ENCODE assay signal across 28 cellular contexts in the genomic region with DNA sequence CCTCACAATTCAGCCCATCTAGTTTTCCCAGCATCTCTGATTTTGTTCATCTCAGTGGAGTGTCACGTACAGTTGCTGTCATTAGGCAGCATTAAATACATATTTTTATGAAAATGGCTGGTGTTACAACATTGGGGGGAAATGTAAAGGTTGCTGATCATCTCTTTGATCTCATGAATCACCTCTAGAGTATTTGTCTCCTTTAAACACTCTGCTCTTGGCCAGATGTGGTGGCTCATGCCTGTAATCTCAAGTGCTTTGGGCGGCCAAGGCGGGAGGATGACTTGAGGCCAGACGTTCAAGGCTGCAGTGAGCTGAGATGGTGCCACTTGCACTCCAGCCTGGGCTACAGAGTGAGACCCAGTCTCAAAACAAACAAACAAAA.
DNase-seq lines count a peak whose midpoint lies in the region; ATAC-seq and TF ChIP-seq lines count a peak whose summit lies in the region.
"Had no signal": no experiment of that assay in that cellular context is flagged by ENCODE, and none has a peak within 500 bp of the region (broad histone marks: within the 10 kb centered on the region; RNA-seq: fewer than 3 reads in every experiment).

No MANE protein-coding gene starts in this region.

- 100% methylated on average over 1 of the region's 4 CpGs; no CpG with 5 or more reads in 1 of the 2 experiments for WGBS in IMR-90 (ENCODE audit: extremely low coverage in 2 of 2, insufficient read length in 1 of 2), 2 experiments
- WGBS in trophoblast cell (ENCODE audit: extremely low coverage, insufficient coverage, insufficient read length) = no CpG with 5 or more reads among the region's 4 CpGs

- H3K9me3 ChIP-seq in IMR-90 (ENCODE audit: control insufficient read depth, insufficient read depth, low read length) = no peaks in the 10 kb centered on the region
- H3K9me3 ChIP-seq in trophoblast cell (ENCODE audit: insufficient read depth, low read depth, low read length) = no peaks in the 10 kb centered on the region
- H3K9me3 ChIP-seq: HAP-1, mucosa of descending colon, pancreas, thoracic aorta had no signal

- no peaks in the 10 kb centered on the region for H3K9me1 ChIP-seq in IMR-90 (ENCODE audit: insufficient read depth, low read length)

- peak overlapping the region; percentile 78 for H2AK9ac ChIP-seq in IMR-90 (replicated peaks; ENCODE audit: low read depth, low read length, poor library complexity)

- no peaks in the 10 kb centered on the region for H4K20me1 ChIP-seq in IMR-90 (ENCODE audit: insufficient read depth, low read length)

- BruUV-seq in IMR-90 (replicated peaks; lab: Mats Ljungman, UMichigan) = no TSS peak

- no peaks in the 10 kb centered on the region for H3K4me1 ChIP-seq in IMR-90 (ENCODE audit: control insufficient read depth, insufficient read depth, low read length)
- peaks cover 0 to 8% of the 10 kb centered on the region in 2 experiments for H3K4me1 ChIP-seq in trophoblast cell (ENCODE audit: control insufficient read depth in 1 of 2, insufficient read depth in 2 of 2, low read length in 2 of 2)
- H3K4me1 ChIP-seq: pancreas had no signal

- no peak overlapping the region for H3K9ac ChIP-seq in IMR-90 (ENCODE audit: low read depth, low read length)
- no peak overlapping the region for H3K9ac ChIP-seq in trophoblast cell (ENCODE audit: low read length)
- H3K9ac ChIP-seq: KMS-11 had no signal

- no peak overlapping the region for H2BK20ac ChIP-seq in IMR-90 (ENCODE audit: low read depth, low read length)

- in situ Hi-C loops in IMR-90 (cut with MboI; ENCODE audit: low sequenced_read_pairs) = no loop called here

- H3K18ac ChIP-seq in IMR-90 (ENCODE audit: low read depth, low read length) (no peak overlapping the region), trophoblast cell (ENCODE audit: low read length) (no peak overlapping the region)

- H3K9me3 Mint-ChIP-seq in activated naive CD4-positive, alpha-beta T cell treated with anti-CD3 and anti-CD28 coated beads for 36 hours = no peaks in the 10 kb centered on the region
- peaks cover 0 to 6% of the 10 kb centered on the region in 2 donors for H3K9me3 Mint-ChIP-seq in activated naive CD4-positive, alpha-beta T cell treated with anti-CD3 and anti-CD28 coated beads, Interleukin-2, amount 50 U/mL, for 72 hours
- no peaks in the 10 kb centered on the region for H3K9me3 Mint-ChIP-seq in activated naive CD8-positive, alpha-beta T cell treated with anti-CD3 and anti-CD28 coated beads, Interleukin-2, amount 50 U/mL, for 24 hours
- H3K9me3 Mint-ChIP-seq: activated B cell treated with CpG ODN at 0.5 μM for 24 hours had no signal

- H2BK15ac ChIP-seq in IMR-90 (ENCODE audit: low read depth, low read length) = no peak overlapping the region

- no peak overlapping the region; the same call in 1 of the 2 replicates for H2AK5ac ChIP-seq in IMR-90 (ENCODE audit: low read depth, low read length)
- no peak overlapping the region for H2AK5ac ChIP-seq in trophoblast cell (ENCODE audit: low read length)

- H3K23ac ChIP-seq in IMR-90 (ENCODE audit: low read depth, low read length) (no peak overlapping the region), trophoblast cell (ENCODE audit: low read length) (peak overlapping the region; percentile 15)

- peaks cover 80% of the 10 kb centered on the region for H3K4me1 Mint-ChIP-seq in activated naive CD4-positive, alpha-beta T cell treated with anti-CD3 and anti-CD28 coated beads for 36 hours (ENCODE audit: low read depth)
- peaks cover 83% of the 10 kb centered on the region for H3K4me1 Mint-ChIP-seq in activated naive CD8-positive, alpha-beta T cell treated with anti-CD3 and anti-CD28 coated beads, Interleukin-2, amount 50 U/mL, for 24 hours

- H3K36me3 ChIP-seq in IMR-90 (ENCODE audit: control insufficient read depth, insufficient read depth, low read length) (no peaks in the 10 kb centered on the region), trophoblast cell (ENCODE audit: control insufficient read depth in 1 of 2, insufficient read depth in 2 of 2, low read length in 2 of 2) (no peaks in the 10 kb centered on the region)
- H3K36me3 ChIP-seq: HAP-1, pancreas, thoracic aorta had no signal

- H3K56ac ChIP-seq in IMR-90 (ENCODE audit: extremely low read depth, insufficient read depth, low read length) = no peak overlapping the region

- no peaks in the 10 kb centered on the region for H3K79me1 ChIP-seq in IMR-90 (ENCODE audit: low read depth in 1 of 2, low read length in 2 of 2)
- H3K79me1 ChIP-seq in trophoblast cell (ENCODE audit: low read length) = peaks cover 2% of the 10 kb centered on the region

- dilution Hi-C loops in IMR-90 (cut with HindIII; ENCODE audit: low sequenced_read_pairs, unreplicated experiment) = no loop called here

- DNase-seq in activated naive CD4-positive, alpha-beta T cell treated with anti-CD3 and anti-CD28 coated beads for 36 hours = peak; percentile 41
- DNase-seq in activated naive CD4-positive, alpha-beta T cell treated with anti-CD3 and anti-CD28 coated beads, Interleukin-2, amount 50 U/mL, for 72 hours (ENCODE audit: low spot score in 2 of 2) = no peak
- no peak for DNase-seq in IMR-90
- no peak for DNase-seq in activated naive CD8-positive, alpha-beta T cell treated with anti-CD3 and anti-CD28 coated beads, Interleukin-2, amount 50 U/mL, for 24 hours
- DNase-seq in trophoblast cell = peak; percentile 57 to 83
- DNase-seq in NCI-H524 treated with DMSO at 0.1 percent for 48 hours (lab: John Stamatoyannopoulos, UW) = no peak
- DNase-seq: ACHN; activated B cell treated with CpG ODN at 0.5 μM for 24 hours; activated CD4-positive, alpha-beta T cell treated with anti-CD3 and anti-CD28 coated beads, Interleukin-2, amount 50 U/mL, for 48 hours; activated gamma-delta T cell; aorta; effector CD4-positive, alpha-beta T cell; MM.1S; mucosa of descending colon; NCI-H1930; NCI-H524; pancreas; retina; stimulated activated naive CD8-positive, alpha-beta T cell treated with anti-CD3 and anti-CD28 coated beads, Interleukin-15, Interleukin-2, amounts not matched to agents 100 U/mL and 50 U/mL, for 24 hours had no signal

- H2AFZ ChIP-seq in IMR-90 (replicated peaks; ENCODE audit: low read length, poor library complexity) (no peak overlapping the region), trophoblast cell (ENCODE audit: insufficient read depth, low read length, poor library complexity) (no peak overlapping the region)
- H2AFZ ChIP-seq: hepatocyte had no signal

- H3K14ac ChIP-seq in IMR-90 (replicated peaks; ENCODE audit: low read depth, low read length) (no peak overlapping the region), trophoblast cell (ENCODE audit: low read length) (peak overlapping the region; percentile 70)

- H4K91ac ChIP-seq in IMR-90 (ENCODE audit: insufficient read depth, low read depth, low read length) (no peak overlapping the region), trophoblast cell (ENCODE audit: low read depth, low read length) (peak overlapping the region; percentile 35)

- H2BK120ac ChIP-seq in IMR-90 (ENCODE audit: low read depth, low read length) (no peak overlapping the region), trophoblast cell (ENCODE audit: insufficient read depth, low read length, poor library complexity) (peak overlapping the region; percentile 6)

- H3K4me2 ChIP-seq in IMR-90 (ENCODE audit: low read depth, low read length) (no peak overlapping the region), trophoblast cell (ENCODE audit: low read length) (no peak overlapping the region)
- H3K4me2 ChIP-seq: hepatocyte, KMS-11 had no signal

- no peak for TF ChIP-seq RAD21 in IMR-90 (IDR thresholded peaks at IDR 0.05; ENCODE audit: low read length)

- H3K27me3 Mint-ChIP-seq in activated naive CD4-positive, alpha-beta T cell treated with anti-CD3 and anti-CD28 coated beads for 36 hours (ENCODE audit: low read depth) = no peaks in the 10 kb centered on the region
- H3K27me3 Mint-ChIP-seq in activated naive CD8-positive, alpha-beta T cell treated with anti-CD3 and anti-CD28 coated beads, Interleukin-2, amount 50 U/mL, for 24 hours = no peaks in the 10 kb centered on the region
- H3K27me3 Mint-ChIP-seq: activated B cell treated with CpG ODN at 0.5 μM for 24 hours, B cell had no signal

- H2BK12ac ChIP-seq in trophoblast cell (ENCODE audit: low read length) = peak overlapping the region; percentile 54

- no peak for ATAC-seq in activated naive CD4-positive, alpha-beta T cell treated with anti-CD3 and anti-CD28 coated beads, Interleukin-2, amount 50 U/mL, for 72 hours
- ATAC-seq in IMR-90 (ENCODE audit: low read depth) (no peak), HG03354 (IDR thresholded peaks at IDR 0.05; ENCODE audit: poor library complexity, severe bottlenecking, unreplicated experiment) (no peak)
- no peak for ATAC-seq in activated naive CD8-positive, alpha-beta T cell treated with anti-CD3 and anti-CD28 coated beads, Interleukin-2, amount 50 U/mL, for 24 hours
- ATAC-seq: mucosa of descending colon; pancreas; stimulated activated naive CD8-positive, alpha-beta T cell treated with anti-CD3 and anti-CD28 coated beads, Interleukin-15, Interleukin-2, amounts not matched to agents 100 U/mL and 50 U/mL, for 24 hours had no signal

- CTCF ChIA-PET in activated naive CD4-positive, alpha-beta T cell treated with anti-CD3 and anti-CD28 coated beads for 36 hours (lab: Charles Lee) = interaction anchor here (0.6 to 2.4 kb wide), 2 partner anchors 71 to 1995 kb away, joined by 4 to 8 read pairs; no protein-coding TSS in a partner anchor
- CTCF ChIA-PET in IMR-90 (lab: Yijun Ruan, JAX) = no interaction called here

- no peak overlapping the region for H3K4me3 Mint-ChIP-seq in activated naive CD4-positive, alpha-beta T cell treated with anti-CD3 and anti-CD28 coated beads for 36 hours
- no peak overlapping the region for H3K4me3 Mint-ChIP-seq in activated naive CD8-positive, alpha-beta T cell treated with anti-CD3 and anti-CD28 coated beads, Interleukin-2, amount 50 U/mL, for 24 hours
- H3K4me3 Mint-ChIP-seq: activated B cell treated with CpG ODN at 0.5 μM for 24 hours, B cell had no signal

- no peaks in the 10 kb centered on the region for H3K79me2 ChIP-seq in trophoblast cell (ENCODE audit: control insufficient read depth, insufficient read depth, low read length, poor library complexity)
- H3K79me2 ChIP-seq: hepatocyte had no signal

- no peak for TF ChIP-seq CTCF in IMR-90 (conservative IDR thresholded peaks at IDR 0.05; ENCODE audit: low read depth, low read length)

- POLR2A ChIA-PET in IMR-90 (lab: Charles Lee; ENCODE audit: unreplicated experiment) = no interaction called here

- intact Hi-C loops in activated naive CD4-positive, alpha-beta T cell treated with anti-CD3 and anti-CD28 coated beads for 36 hours (cut with micrococcal nuclease) = loop anchor here (1.0 to 2.0 kb wide), 2 partner anchors 9 to 32 kb away; no protein-coding TSS in a partner anchor
- intact Hi-C loops in IMR-90 (cut with micrococcal nuclease) = no loop called here

- H3K27ac Mint-ChIP-seq in activated naive CD4-positive, alpha-beta T cell treated with anti-CD3 and anti-CD28 coated beads for 36 hours = peak overlapping the region; percentile 42
- peak overlapping the region in 1 of 2 donors; percentile 72 for H3K27ac Mint-ChIP-seq in activated naive CD4-positive, alpha-beta T cell treated with anti-CD3 and anti-CD28 coated beads, Interleukin-2, amount 50 U/mL, for 72 hours
- H3K27ac Mint-ChIP-seq in activated naive CD8-positive, alpha-beta T cell treated with anti-CD3 and anti-CD28 coated beads, Interleukin-2, amount 50 U/mL, for 24 hours = peak overlapping the region; percentile 30
- H3K27ac Mint-ChIP-seq: activated B cell treated with CpG ODN at 0.5 μM for 24 hours, B cell had no signal

- no peak overlapping the region for H4K5ac ChIP-seq in IMR-90 (ENCODE audit: low read depth, low read length)

- H3K36me3 Mint-ChIP-seq in activated naive CD4-positive, alpha-beta T cell treated with anti-CD3 and anti-CD28 coated beads for 36 hours (ENCODE audit: low read depth) = peaks cover 5% of the 10 kb centered on the region
- peaks cover 8 to 12% of the 10 kb centered on the region in 2 donors for H3K36me3 Mint-ChIP-seq in activated naive CD4-positive, alpha-beta T cell treated with anti-CD3 and anti-CD28 coated beads, Interleukin-2, amount 50 U/mL, for 72 hours
- H3K36me3 Mint-ChIP-seq in activated naive CD8-positive, alpha-beta T cell treated with anti-CD3 and anti-CD28 coated beads, Interleukin-2, amount 50 U/mL, for 24 hours (ENCODE audit: low read depth) = no peaks in the 10 kb centered on the region

- H3K27me3 ChIP-seq in IMR-90 (ENCODE audit: control insufficient read depth, insufficient read depth, low read length) (no peaks in the 10 kb centered on the region), trophoblast cell (ENCODE audit: insufficient read depth, low read length) (no peaks in the 10 kb centered on the region)
- H3K27me3 ChIP-seq: hepatocyte, pancreas had no signal

- H4K8ac ChIP-seq in IMR-90 (ENCODE audit: low read depth in 2 of 2, low read length in 2 of 2) = no peak overlapping the region
- H4K8ac ChIP-seq in trophoblast cell (ENCODE audit: low read depth, low read length) = no peak overlapping the region

- no peak overlapping the region for H3K4ac ChIP-seq in IMR-90 (ENCODE audit: low read depth, low read length)
- H3K4ac ChIP-seq in trophoblast cell (ENCODE audit: low read depth, low read length) = no peak overlapping the region

- H2BK5ac ChIP-seq in IMR-90 (ENCODE audit: low read depth, low read length, poor library complexity, severe bottlenecking) (no peak overlapping the region), trophoblast cell (ENCODE audit: low read depth, low read length, poor library complexity) (no peak overlapping the region)

- H3K4me3 ChIP-seq in IMR-90 (ENCODE audit: insufficient read depth, low read depth, low read length) (no peak overlapping the region), trophoblast cell (ENCODE audit: low read depth, low read length) (no peak overlapping the region)
- H3K4me3 ChIP-seq: HAP-1, hepatocyte, lung, mucosa of descending colon, pancreas, SK-N-MC, skin epidermis, thoracic aorta had no signal

- no peak overlapping the region for H4K12ac ChIP-seq in trophoblast cell (ENCODE audit: low read depth, low read length)

- no peak for TF ChIP-seq POLR2A in IMR-90 (IDR thresholded peaks at IDR 0.05; ENCODE audit: low read depth, low read length)

- H3K27ac ChIP-seq in IMR-90 (ENCODE audit: insufficient read depth, low read length) = no peak overlapping the region
- no peak overlapping the region for H3K27ac ChIP-seq in trophoblast cell (ENCODE audit: low read depth, low read length)
- H3K27ac ChIP-seq: hepatocyte, KMS-11, pancreas, SK-N-MC, skin epidermis, thoracic aorta had no signal

Comparison
In these comparisons a context has a peak if more than half of its experiments do, and no peak if none do; other contexts are left out.
1. DNase-seq: peak in activated naive CD4-positive, alpha-beta T cell treated with anti-CD3 and anti-CD28 coated beads for 36 hours (single experiment) and trophoblast cell (2 of 2); none in activated naive CD4-positive, alpha-beta T cell treated with anti-CD3 and anti-CD28 coated beads, Interleukin-2, amount 50 U/mL, for 72 hours (0 of 2), IMR-90 (single experiment), activated naive CD8-positive, alpha-beta T cell treated with anti-CD3 and anti-CD28 coated beads, Interleukin-2, amount 50 U/mL, for 24 hours (single experiment) and NCI-H524 treated with DMSO at 0.1 percent for 48 hours (single experiment).